In the genomic region with DNA sequence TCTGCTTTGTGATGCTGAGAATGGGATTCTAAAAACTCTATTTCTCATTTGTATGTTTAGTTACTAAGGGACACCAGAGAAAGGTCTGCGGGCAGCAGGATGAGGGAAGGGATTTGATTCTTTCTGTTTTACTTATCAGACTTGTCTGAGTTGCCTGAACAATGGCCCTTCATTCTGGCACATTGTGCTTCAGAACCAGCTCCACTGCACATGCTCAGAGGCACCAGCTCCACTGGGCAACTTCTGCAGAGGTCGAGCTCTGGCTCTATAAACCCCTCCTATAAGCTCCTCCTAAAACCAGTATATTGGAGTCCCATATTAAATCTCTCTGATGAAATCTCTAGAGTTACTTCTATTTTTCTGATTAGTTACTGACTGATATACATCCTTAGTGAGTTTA, we compare ENCODE assay signal across 25 cellular contexts.
"Had no signal": no experiment of that assay in that cellular context is flagged by ENCODE, and none has a peak within 500 bp of the region (broad histone marks: within the 10 kb centered on the region; RNA-seq: fewer than 3 reads in every experiment).

No MANE protein-coding gene starts in this region.

- DNase-seq: activated B cell treated with CpG ODN at 0.5 μM for 24 hours; activated CD4-positive, alpha-beta T cell treated with anti-CD3 and anti-CD28 coated beads for 1 hour; activated CD4-positive, alpha-beta T cell treated with anti-CD3 and anti-CD28 coated beads, Interleukin-2, amount 10 ng/mL, durations not matched to agents 24 days and 14 days; activated CD4-positive, alpha-beta T cell treated with anti-CD3 and anti-CD28 coated beads, Interleukin-2, amount 50 U/mL, for 48 hours; activated CD8-positive, alpha-beta memory T cell treated with anti-CD3 and anti-CD28 coated beads, Interleukin-2, amount 10 ng/mL, durations not matched to agents 7 days and 5 days; activated effector memory CD4-positive, alpha-beta T cell treated with anti-CD3 and anti-CD28 coated beads, Interleukin-2, amount 50 U/mL, for 16 hours; activated naive CD4-positive, alpha-beta T cell treated with Interleukin-2 at 50 U/mL for 16 hours; activated T-cell treated with anti-CD3 and anti-CD28 coated beads, Interleukin-2, amount 50 U/mL, for 4 hours; MV-4-11; NCI-H1092 treated with DMSO at 0.1 percent for 48 hours; NCI-H1417 treated with DMSO at 0.1 percent for 48 hours; NCI-H1694; NCI-H2029; NCI-H2107; NCI-H2171 treated with DMSO at 0.1 percent for 48 hours; NCI-H510A; NCI-H526 treated with DMSO at 0.1 percent for 48 hours; NCI-H82; OCI-M1; RPMI8226; T-cell; T-helper 2 cell; T1000 had no signal

- H3K4me3 ChIP-seq: SK-N-MC had no signal

- H3K27ac ChIP-seq: KMS-11, SK-N-MC had no signal
